24 cellular contexts compared by ENCODE assay signal in the genomic region with DNA sequence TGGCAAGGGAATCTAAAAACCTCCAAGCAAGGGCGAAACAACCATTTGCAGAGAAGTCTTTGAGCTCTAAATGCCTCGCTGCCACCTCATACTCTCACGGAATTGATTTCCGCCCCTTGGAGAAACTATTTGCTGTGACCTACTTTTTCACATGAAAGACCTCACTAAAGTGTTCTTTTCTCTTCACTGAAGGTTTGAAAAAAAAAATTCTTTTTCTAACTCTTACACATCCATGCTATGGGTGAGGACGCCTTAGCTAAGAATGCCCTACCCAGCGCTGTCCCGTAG.
A peak's percentile ranks its signal among the peaks of the same experiment; 100 is the strongest.
DNase-seq lines count a peak whose midpoint lies in the region; ATAC-seq and TF ChIP-seq lines count a peak whose summit lies in the region.
"Had no signal": no experiment of that assay in that cellular context is flagged by ENCODE, and none has a peak within 500 bp of the region (broad histone marks: within the 10 kb centered on the region; RNA-seq: fewer than 3 reads in every experiment).

No MANE protein-coding gene starts in this region.

- H3K9me3 Mint-ChIP-seq in activated T-cell treated with anti-CD3 and anti-CD28 coated beads, Interleukin-2, amount 50 U/mL, for 4 hours, result no peaks in the 10 kb centered on the region
- H3K9me3 Mint-ChIP-seq in activated naive CD8-positive, alpha-beta T cell (ENCODE audit: low read depth), result no peaks in the 10 kb centered on the region
- no peaks in the 10 kb centered on the region for H3K9me3 Mint-ChIP-seq in type B pancreatic cell
- H3K9me3 Mint-ChIP-seq: natural killer cell treated with Interleukin-12 subunit alpha and Interleukin-12 subunit beta and Interleukin-15 and Interleukin-18, amount 100 ng/mL, for 72 hours had no signal

- DNase-seq in activated T-cell treated with anti-CD3 and anti-CD28 coated beads, Interleukin-2, amount 50 U/mL, for 4 hours, result no peak
- DNase-seq in activated T-cell treated with anti-CD3 and anti-CD28 coated beads, Interleukin-2, amount 50 U/mL, for 1 hour, result no peak
- DNase-seq in foreskin fibroblast, result peak; percentile 7 to 31
- DNase-seq in type B pancreatic cell (ENCODE audit: extremely low spot score, unreplicated experiment), result no peak
- DNase-seq in foreskin melanocyte, result no peak
- DNase-seq: 8988T; activated CD4-positive, alpha-beta T cell treated with anti-CD3 and anti-CD28 coated beads for 36 hours; cerebellar nuclear complex; effector CD8-positive, alpha-beta T cell; left cardiac atrium; MV-4-11; NCI-H1694 treated with DMSO at 0.1 percent for 48 hours; NCI-H2227 treated with DMSO at 0.1 percent for 48 hours; NCI-H774; OCI-M1; Right ventricle myocardium superior; stimulated activated naive B cell treated with anti-CD40 and anti-IgM and Interleukin-4, amounts not matched to agents 10 μg/mL and 1 μg/mL and 100 μg/mL, for 72 hours; SW 1271; upper lobe of left lung had no signal

- H3K4me3 Mint-ChIP-seq in activated T-cell treated with anti-CD3 and anti-CD28 coated beads, Interleukin-2, amount 50 U/mL, for 4 hours, result peak overlapping the region; percentile 43
- H3K4me3 Mint-ChIP-seq in activated naive CD8-positive, alpha-beta T cell, result peak overlapping the region; percentile 57
- H3K4me3 Mint-ChIP-seq in type B pancreatic cell, result no peak overlapping the region
- H3K4me3 Mint-ChIP-seq: activated CD4-positive, alpha-beta T cell treated with anti-CD3 and anti-CD28 coated beads for 36 hours; natural killer cell treated with Interleukin-12 subunit alpha and Interleukin-12 subunit beta and Interleukin-15 and Interleukin-18, amount 100 ng/mL, for 72 hours; stimulated activated naive B cell treated with anti-CD40 and anti-IgM and Interleukin-4, amounts not matched to agents 10 μg/mL and 1 μg/mL and 100 μg/mL, for 72 hours had no signal

- H3K4me1 Mint-ChIP-seq in activated T-cell treated with anti-CD3 and anti-CD28 coated beads, Interleukin-2, amount 50 U/mL, for 4 hours (ENCODE audit: low read depth), result peaks cover 7% of the 10 kb centered on the region
- peaks cover 15% of the 10 kb centered on the region for H3K4me1 Mint-ChIP-seq in activated naive CD8-positive, alpha-beta T cell (ENCODE audit: low read depth)
- H3K4me1 Mint-ChIP-seq in type B pancreatic cell (ENCODE audit: unreplicated experiment), result peaks cover 4% of the 10 kb centered on the region

- TF ChIP-seq CTCF in foreskin fibroblast (IDR thresholded peaks at IDR 0.05; ENCODE audit: low read depth, low read length) (no peak), type B pancreatic cell (conservative IDR thresholded peaks at IDR 0.05) (no peak)

- no peaks in the 10 kb centered on the region for H3K36me3 Mint-ChIP-seq in activated T-cell treated with anti-CD3 and anti-CD28 coated beads, Interleukin-2, amount 50 U/mL, for 4 hours (ENCODE audit: insufficient read depth)
- no peaks in the 10 kb centered on the region for H3K36me3 Mint-ChIP-seq in activated naive CD8-positive, alpha-beta T cell
- no peaks in the 10 kb centered on the region for H3K36me3 Mint-ChIP-seq in type B pancreatic cell
- H3K36me3 Mint-ChIP-seq: natural killer cell treated with Interleukin-12 subunit alpha and Interleukin-12 subunit beta and Interleukin-15 and Interleukin-18, amount 100 ng/mL, for 72 hours; stimulated activated naive B cell treated with anti-CD40 and anti-IgM and Interleukin-4, amounts not matched to agents 10 μg/mL and 1 μg/mL and 100 μg/mL, for 72 hours had no signal

- H3K27me3 Mint-ChIP-seq in activated T-cell treated with anti-CD3 and anti-CD28 coated beads, Interleukin-2, amount 50 U/mL, for 4 hours (ENCODE audit: low read depth), result peaks cover 9% of the 10 kb centered on the region
- no peaks in the 10 kb centered on the region for H3K27me3 Mint-ChIP-seq in activated naive CD8-positive, alpha-beta T cell
- H3K27me3 Mint-ChIP-seq in type B pancreatic cell, result peaks cover 22% of the 10 kb centered on the region

- H3K4me3 ChIP-seq in foreskin fibroblast (ENCODE audit: low read depth in 1 of 2, low read length in 2 of 2), result peak overlapping the region in 1 of 2 donors; percentile 27
- H3K4me3 ChIP-seq: BLaER1, upper lobe of left lung had no signal

- H3K27ac Mint-ChIP-seq in activated naive CD8-positive, alpha-beta T cell, result peak overlapping the region; percentile 2
- peak overlapping the region; percentile 48 for H3K27ac Mint-ChIP-seq in type B pancreatic cell
- H3K27ac Mint-ChIP-seq: activated CD4-positive, alpha-beta T cell treated with anti-CD3 and anti-CD28 coated beads for 36 hours; natural killer cell treated with Interleukin-12 subunit alpha and Interleukin-12 subunit beta and Interleukin-15 and Interleukin-18, amount 100 ng/mL, for 72 hours; stimulated activated naive B cell treated with anti-CD40 and anti-IgM and Interleukin-4, amounts not matched to agents 10 μg/mL and 1 μg/mL and 100 μg/mL, for 72 hours had no signal

- ATAC-seq in activated T-cell treated with anti-CD3 and anti-CD28 coated beads, Interleukin-2, amount 50 U/mL, for 4 hours, result no peak
- ATAC-seq in HG03025 (IDR thresholded peaks at IDR 0.05; ENCODE audit: low FRiP score, unreplicated experiment) (no peak), HG03521 (IDR thresholded peaks at IDR 0.05; ENCODE audit: unreplicated experiment) (no peak)
- ATAC-seq: activated CD4-positive, alpha-beta T cell treated with anti-CD3 and anti-CD28 coated beads for 36 hours; left cardiac atrium; natural killer cell treated with Interleukin-12 subunit alpha and Interleukin-12 subunit beta and Interleukin-15 and Interleukin-18, amount 100 ng/mL, for 72 hours; stimulated activated naive B cell treated with anti-CD40 and anti-IgM and Interleukin-4, amounts not matched to agents 10 μg/mL and 1 μg/mL and 100 μg/mL, for 72 hours had no signal

Comparison
In these comparisons a context has a peak if more than half of its experiments do, and no peak if none do; other contexts are left out.
1. DNase-seq: peak in foreskin fibroblast (2 of 2); none in activated T-cell treated with anti-CD3 and anti-CD28 coated beads, Interleukin-2, amount 50 U/mL, for 4 hours (single experiment), activated T-cell treated with anti-CD3 and anti-CD28 coated beads, Interleukin-2, amount 50 U/mL, for 1 hour (single experiment), type B pancreatic cell (single experiment) and foreskin melanocyte (single experiment).